2 cellular contexts compared by ENCODE assay signal in the genomic region with DNA sequence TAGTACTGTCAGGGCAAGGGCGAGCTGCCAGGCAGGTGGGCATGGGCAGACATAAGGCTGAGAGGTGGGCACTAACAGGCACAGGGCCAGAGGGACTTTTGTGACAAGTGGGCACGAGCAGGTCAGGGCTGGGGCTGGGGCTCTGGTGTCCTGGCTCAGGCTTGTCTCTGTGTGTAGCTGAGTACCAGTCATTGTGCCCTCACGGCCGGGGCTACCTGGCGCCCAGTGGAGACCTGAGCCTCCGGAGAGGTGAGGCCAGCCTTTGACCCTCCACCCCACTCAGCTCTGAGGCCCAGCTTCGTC.
TF ChIP-seq lines count a peak whose summit lies in the region.

No MANE protein-coding gene starts in this region.

TF ChIP-seq in HEK293, 187 proteins besides CTCF, POLR2A, EP300 and RAD21:
- TF ChIP-seq TRIM28 (IDR thresholded peaks at IDR 0.05; ENCODE audit: borderline replicate concordance, low read length) (no peak), ZBTB8A (tag by site-specific recombination; IDR thresholded peaks at IDR 0.05) (0 out of 2 replicates have a peak, but pooled peaks have one; percentile 9), ZBTB7A (tag by site-specific recombination; IDR thresholded peaks at IDR 0.05; ENCODE audit: low read depth) (0 out of 2 replicates have a peak, but pooled peaks have one; percentile 15), ZNF112 (tag by site-specific recombination; IDR thresholded peaks at IDR 0.05) (no peak), ZNF585B (tag by site-specific recombination; IDR thresholded peaks at IDR 0.05) (no peak)
- TF ChIP-seq, protein P1, sequence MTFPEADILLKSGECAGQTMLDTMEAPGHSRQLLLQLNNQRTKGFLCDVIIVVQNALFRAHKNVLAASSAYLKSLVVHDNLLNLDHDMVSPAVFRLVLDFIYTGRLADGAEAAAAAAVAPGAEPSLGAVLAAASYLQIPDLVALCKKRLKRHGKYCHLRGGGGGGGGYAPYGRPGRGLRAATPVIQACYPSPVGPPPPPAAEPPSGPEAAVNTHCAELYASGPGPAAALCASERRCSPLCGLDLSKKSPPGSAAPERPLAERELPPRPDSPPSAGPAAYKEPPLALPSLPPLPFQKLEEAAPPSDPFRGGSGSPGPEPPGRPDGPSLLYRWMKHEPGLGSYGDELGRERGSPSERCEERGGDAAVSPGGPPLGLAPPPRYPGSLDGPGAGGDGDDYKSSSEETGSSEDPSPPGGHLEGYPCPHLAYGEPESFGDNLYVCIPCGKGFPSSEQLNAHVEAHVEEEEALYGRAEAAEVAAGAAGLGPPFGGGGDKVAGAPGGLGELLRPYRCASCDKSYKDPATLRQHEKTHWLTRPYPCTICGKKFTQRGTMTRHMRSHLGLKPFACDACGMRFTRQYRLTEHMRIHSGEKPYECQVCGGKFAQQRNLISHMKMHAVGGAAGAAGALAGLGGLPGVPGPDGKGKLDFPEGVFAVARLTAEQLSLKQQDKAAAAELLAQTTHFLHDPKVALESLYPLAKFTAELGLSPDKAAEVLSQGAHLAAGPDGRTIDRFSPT (tag by site-specific recombination; IDR thresholded peaks at IDR 0.05), result peak; percentile 93
TF ChIP-seq in HEK293: peak in this region for 3.

TF ChIP-seq in K562, 482 proteins besides CTCF, POLR2A, EP300 and RAD21:
- TF ChIP-seq, protein P2, sequence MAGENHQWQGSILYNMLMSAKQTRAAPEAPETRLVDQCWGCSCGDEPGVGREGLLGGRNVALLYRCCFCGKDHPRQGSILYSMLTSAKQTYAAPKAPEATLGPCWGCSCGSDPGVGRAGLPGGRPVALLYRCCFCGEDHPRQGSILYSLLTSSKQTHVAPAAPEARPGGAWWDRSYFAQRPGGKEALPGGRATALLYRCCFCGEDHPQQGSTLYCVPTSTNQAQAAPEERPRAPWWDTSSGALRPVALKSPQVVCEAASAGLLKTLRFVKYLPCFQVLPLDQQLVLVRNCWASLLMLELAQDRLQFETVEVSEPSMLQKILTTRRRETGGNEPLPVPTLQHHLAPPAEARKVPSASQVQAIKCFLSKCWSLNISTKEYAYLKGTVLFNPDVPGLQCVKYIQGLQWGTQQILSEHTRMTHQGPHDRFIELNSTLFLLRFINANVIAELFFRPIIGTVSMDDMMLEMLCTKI (IDR thresholded peaks at IDR 0.05; ENCODE audit: partially characterized antibody), result no peak
- TF ChIP-seq XRCC3 (IDR thresholded peaks at IDR 0.05) (no peak), CHD4 (IDR thresholded peaks at IDR 0.05; ENCODE audit: insufficient read depth, insufficient replicate concordance, low read depth, low read length, poor library complexity, severe bottlenecking) (no peak), MTA2 (IDR thresholded peaks at IDR 0.05; ENCODE audit: low read depth) (no peak), LCOR (CRISPR knock-in tag; IDR thresholded peaks at IDR 0.05) (no peak), STAG1 (CRISPR knock-in tag; IDR thresholded peaks at IDR 0.05; ENCODE audit: borderline replicate concordance) (no peak), KDM2B (CRISPR knock-in tag; IDR thresholded peaks at IDR 0.05) (no peak), ZNF3 (CRISPR knock-in tag; IDR thresholded peaks at IDR 0.05) (no peak), MAZ (CRISPR knock-in tag; conservative IDR thresholded peaks at IDR 0.05 in 1 of 2, IDR thresholded peaks at IDR 0.05 in 1 of 2) (no peak), RBM15 (IDR thresholded peaks at IDR 0.05; ENCODE audit: insufficient read depth, low read length) (no peak), ZNF57 (CRISPR knock-in tag; IDR thresholded peaks at IDR 0.05) (no peak), GATAD2B (IDR thresholded peaks at IDR 0.05; ENCODE audit: borderline replicate concordance) (no peak), HIVEP1 (CRISPR knock-in tag; IDR thresholded peaks at IDR 0.05) (no peak), HNRNPL (IDR thresholded peaks at IDR 0.05; ENCODE audit: low read depth, low read length) (0 out of 2 replicates have a peak, but pooled peaks have one; percentile 56), POLR2G (IDR thresholded peaks at IDR 0.05; ENCODE audit: low read depth, low read length) (peak; percentile 12; the same call in 1 of the 2 replicates), RBFOX2 (IDR thresholded peaks at IDR 0.05; ENCODE audit: low read depth, low read length) (peak; percentile 7; the same call in 1 of the 2 replicates), PHB (CRISPR knock-in tag; IDR thresholded peaks at IDR 0.05) (no peak)
- TF ChIP-seq, protein P3, sequence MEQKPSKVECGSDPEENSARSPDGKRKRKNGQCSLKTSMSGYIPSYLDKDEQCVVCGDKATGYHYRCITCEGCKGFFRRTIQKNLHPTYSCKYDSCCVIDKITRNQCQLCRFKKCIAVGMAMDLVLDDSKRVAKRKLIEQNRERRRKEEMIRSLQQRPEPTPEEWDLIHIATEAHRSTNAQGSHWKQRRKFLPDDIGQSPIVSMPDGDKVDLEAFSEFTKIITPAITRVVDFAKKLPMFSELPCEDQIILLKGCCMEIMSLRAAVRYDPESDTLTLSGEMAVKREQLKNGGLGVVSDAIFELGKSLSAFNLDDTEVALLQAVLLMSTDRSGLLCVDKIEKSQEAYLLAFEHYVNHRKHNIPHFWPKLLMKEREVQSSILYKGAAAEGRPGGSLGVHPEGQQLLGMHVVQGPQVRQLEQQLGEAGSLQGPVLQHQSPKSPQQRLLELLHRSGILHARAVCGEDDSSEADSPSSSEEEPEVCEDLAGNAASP (IDR thresholded peaks at IDR 0.05), result no peak
TF ChIP-seq in K562: peak in this region for 3.
